Comparison of ENCODE assay signal across 1 cellular context in the genomic region with DNA sequence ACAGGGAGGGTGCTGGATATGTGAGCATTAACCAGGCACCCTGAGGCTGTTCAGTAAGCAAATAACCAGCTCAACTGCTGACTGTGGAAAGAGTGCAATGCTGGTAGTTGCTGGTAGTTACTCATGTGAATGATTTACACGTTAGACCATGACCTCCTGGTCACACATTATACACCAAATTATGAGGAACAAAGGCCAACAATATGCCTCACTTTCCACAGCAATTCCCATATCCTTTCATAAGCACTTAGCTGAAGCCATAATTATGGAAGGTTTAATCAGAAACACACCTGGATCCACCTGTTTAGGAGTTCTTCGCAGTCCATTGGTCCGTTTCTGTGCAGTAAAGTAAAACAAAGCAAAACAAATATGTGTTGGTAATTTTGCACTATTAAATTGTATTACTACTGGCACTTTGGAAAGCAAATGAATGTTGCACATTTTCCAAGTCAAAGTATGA.
A peak's percentile ranks its signal among the peaks of the same experiment; 100 is the strongest.
TF ChIP-seq lines count a peak whose summit lies in the region.

No MANE protein-coding gene starts in this region.

TF ChIP-seq in HepG2, 621 proteins besides CTCF, POLR2A, EP300 and RAD21 (continued from another document):
- TF ChIP-seq, protein P1, sequence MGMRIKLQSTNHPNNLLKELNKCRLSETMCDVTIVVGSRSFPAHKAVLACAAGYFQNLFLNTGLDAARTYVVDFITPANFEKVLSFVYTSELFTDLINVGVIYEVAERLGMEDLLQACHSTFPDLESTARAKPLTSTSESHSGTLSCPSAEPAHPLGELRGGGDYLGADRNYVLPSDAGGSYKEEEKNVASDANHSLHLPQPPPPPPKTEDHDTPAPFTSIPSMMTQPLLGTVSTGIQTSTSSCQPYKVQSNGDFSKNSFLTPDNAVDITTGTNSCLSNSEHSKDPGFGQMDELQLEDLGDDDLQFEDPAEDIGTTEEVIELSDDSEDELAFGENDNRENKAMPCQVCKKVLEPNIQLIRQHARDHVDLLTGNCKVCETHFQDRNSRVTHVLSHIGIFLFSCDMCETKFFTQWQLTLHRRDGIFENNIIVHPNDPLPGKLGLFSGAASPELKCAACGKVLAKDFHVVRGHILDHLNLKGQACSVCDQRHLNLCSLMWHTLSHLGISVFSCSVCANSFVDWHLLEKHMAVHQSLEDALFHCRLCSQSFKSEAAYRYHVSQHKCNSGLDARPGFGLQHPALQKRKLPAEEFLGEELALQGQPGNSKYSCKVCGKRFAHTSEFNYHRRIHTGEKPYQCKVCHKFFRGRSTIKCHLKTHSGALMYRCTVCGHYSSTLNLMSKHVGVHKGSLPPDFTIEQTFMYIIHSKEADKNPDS (CRISPR knock-in tag; IDR thresholded peaks at IDR 0.05), result 0 out of 2 replicates have a peak, but pooled peaks have one; percentile 70
- TF ChIP-seq ZNF614 (CRISPR knock-in tag; IDR thresholded peaks at IDR 0.05; ENCODE audit: borderline replicate concordance), result peak; percentile 64; the same call in 1 of the 2 replicates
- 0 out of 2 replicates have a peak, but pooled peaks have one; percentile 28 for TF ChIP-seq SALL2 (CRISPR knock-in tag; IDR thresholded peaks at IDR 0.05)
- TF ChIP-seq ZNF317 (CRISPR knock-in tag; IDR thresholded peaks at IDR 0.05), result peak; percentile 95
- TF ChIP-seq, protein P2, sequence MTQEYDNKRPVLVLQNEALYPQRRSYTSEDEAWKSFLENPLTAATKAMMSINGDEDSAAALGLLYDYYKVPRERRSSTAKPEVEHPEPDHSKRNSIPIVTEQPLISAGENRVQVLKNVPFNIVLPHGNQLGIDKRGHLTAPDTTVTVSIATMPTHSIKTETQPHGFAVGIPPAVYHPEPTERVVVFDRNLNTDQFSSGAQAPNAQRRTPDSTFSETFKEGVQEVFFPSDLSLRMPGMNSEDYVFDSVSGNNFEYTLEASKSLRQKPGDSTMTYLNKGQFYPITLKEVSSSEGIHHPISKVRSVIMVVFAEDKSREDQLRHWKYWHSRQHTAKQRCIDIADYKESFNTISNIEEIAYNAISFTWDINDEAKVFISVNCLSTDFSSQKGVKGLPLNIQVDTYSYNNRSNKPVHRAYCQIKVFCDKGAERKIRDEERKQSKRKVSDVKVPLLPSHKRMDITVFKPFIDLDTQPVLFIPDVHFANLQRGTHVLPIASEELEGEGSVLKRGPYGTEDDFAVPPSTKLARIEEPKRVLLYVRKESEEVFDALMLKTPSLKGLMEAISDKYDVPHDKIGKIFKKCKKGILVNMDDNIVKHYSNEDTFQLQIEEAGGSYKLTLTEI (CRISPR knock-in tag; conservative IDR thresholded peaks at IDR 0.05), result no peak
- peak; percentile 100 for TF ChIP-seq ZNF431 (CRISPR knock-in tag; IDR thresholded peaks at IDR 0.05; ENCODE audit: borderline replicate concordance, low read depth)
- TF ChIP-seq, protein P3, sequence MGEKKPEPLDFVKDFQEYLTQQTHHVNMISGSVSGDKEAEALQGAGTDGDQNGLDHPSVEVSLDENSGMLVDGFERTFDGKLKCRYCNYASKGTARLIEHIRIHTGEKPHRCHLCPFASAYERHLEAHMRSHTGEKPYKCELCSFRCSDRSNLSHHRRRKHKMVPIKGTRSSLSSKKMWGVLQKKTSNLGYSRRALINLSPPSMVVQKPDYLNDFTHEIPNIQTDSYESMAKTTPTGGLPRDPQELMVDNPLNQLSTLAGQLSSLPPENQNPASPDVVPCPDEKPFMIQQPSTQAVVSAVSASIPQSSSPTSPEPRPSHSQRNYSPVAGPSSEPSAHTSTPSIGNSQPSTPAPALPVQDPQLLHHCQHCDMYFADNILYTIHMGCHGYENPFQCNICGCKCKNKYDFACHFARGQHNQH (CRISPR knock-in tag; IDR thresholded peaks at IDR 0.05), result peak; percentile 38; the same call in 1 of the 2 replicates
- peak; percentile 50 to 71; a peak in 3 of 4 replicates for TF ChIP-seq MAFK (conservative IDR thresholded peaks at IDR 0.05 in 1 of 2, IDR thresholded peaks at IDR 0.05 in 1 of 2; ENCODE audit: low read length in 2 of 2)
- no peak for TF ChIP-seq AKAP8 (CRISPR knock-in tag; IDR thresholded peaks at IDR 0.05)
- TF ChIP-seq, protein P4, sequence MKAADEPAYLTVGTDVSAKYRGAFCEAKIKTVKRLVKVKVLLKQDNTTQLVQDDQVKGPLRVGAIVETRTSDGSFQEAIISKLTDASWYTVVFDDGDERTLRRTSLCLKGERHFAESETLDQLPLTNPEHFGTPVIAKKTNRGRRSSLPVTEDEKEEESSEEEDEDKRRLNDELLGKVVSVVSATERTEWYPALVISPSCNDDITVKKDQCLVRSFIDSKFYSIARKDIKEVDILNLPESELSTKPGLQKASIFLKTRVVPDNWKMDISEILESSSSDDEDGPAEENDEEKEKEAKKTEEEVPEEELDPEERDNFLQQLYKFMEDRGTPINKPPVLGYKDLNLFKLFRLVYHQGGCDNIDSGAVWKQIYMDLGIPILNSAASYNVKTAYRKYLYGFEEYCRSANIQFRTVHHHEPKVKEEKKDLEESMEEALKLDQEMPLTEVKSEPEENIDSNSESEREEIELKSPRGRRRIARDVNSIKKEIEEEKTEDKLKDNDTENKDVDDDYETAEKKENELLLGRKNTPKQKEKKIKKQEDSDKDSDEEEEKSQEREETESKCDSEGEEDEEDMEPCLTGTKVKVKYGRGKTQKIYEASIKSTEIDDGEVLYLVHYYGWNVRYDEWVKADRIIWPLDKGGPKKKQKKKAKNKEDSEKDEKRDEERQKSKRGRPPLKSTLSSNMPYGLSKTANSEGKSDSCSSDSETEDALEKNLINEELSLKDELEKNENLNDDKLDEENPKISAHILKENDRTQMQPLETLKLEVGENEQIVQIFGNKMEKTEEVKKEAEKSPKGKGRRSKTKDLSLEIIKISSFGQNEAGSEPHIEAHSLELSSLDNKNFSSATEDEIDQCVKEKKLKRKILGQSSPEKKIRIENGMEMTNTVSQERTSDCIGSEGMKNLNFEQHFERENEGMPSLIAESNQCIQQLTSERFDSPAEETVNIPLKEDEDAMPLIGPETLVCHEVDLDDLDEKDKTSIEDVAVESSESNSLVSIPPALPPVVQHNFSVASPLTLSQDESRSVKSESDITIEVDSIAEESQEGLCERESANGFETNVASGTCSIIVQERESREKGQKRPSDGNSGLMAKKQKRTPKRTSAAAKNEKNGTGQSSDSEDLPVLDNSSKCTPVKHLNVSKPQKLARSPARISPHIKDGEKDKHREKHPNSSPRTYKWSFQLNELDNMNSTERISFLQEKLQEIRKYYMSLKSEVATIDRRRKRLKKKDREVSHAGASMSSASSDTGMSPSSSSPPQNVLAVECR (CRISPR knock-in tag; IDR thresholded peaks at IDR 0.05; ENCODE audit: borderline replicate concordance), result peak; percentile 32; the same call in 1 of the 2 replicates
- TF ChIP-seq THYN1 (CRISPR knock-in tag; IDR thresholded peaks at IDR 0.05; ENCODE audit: borderline replicate concordance, low read depth), result no peak
- peak; percentile 46 to 64; a peak in 3 of 4 replicates for TF ChIP-seq NR2F1 (CRISPR knock-in tag; IDR thresholded peaks at IDR 0.05)
- peak; percentile 74; the same call in 1 of the 2 replicates for TF ChIP-seq IRF2 (CRISPR knock-in tag; IDR thresholded peaks at IDR 0.05)
- peak; percentile 95; the same call in 1 of the 2 replicates for TF ChIP-seq ZNF484 (CRISPR knock-in tag; IDR thresholded peaks at IDR 0.05; ENCODE audit: borderline replicate concordance, low read depth)
- TF ChIP-seq RXRA (CRISPR knock-in tag; IDR thresholded peaks at IDR 0.05), result peak; percentile 62; the same call in 1 of the 2 replicates
- TF ChIP-seq MTF1 (CRISPR knock-in tag; IDR thresholded peaks at IDR 0.05), result no peak
- no peak for TF ChIP-seq CCAR2 (optimal IDR thresholded peaks at IDR 0.05; ENCODE audit: low read depth, low read length)
- TF ChIP-seq FOXA3 (CRISPR knock-in tag; IDR thresholded peaks at IDR 0.05), result peak; percentile 83
- peak; percentile 74 for TF ChIP-seq BCL6 (CRISPR knock-in tag; IDR thresholded peaks at IDR 0.05)
- TF ChIP-seq THAP11 (CRISPR knock-in tag; IDR thresholded peaks at IDR 0.05), result peak; percentile 42; the same call in 1 of the 2 replicates
- peak; percentile 28; the same call in 1 of the 2 replicates for TF ChIP-seq NFIC (IDR thresholded peaks at IDR 0.05; ENCODE audit: low read length)
- peak; percentile 17; the same call in 1 of the 2 replicates for TF ChIP-seq ATF1 (CRISPR knock-in tag; IDR thresholded peaks at IDR 0.05)
- TF ChIP-seq TMF1 (CRISPR knock-in tag; IDR thresholded peaks at IDR 0.05; ENCODE audit: low read depth), result no peak
- no peak for TF ChIP-seq LCORL (IDR thresholded peaks at IDR 0.05)
- TF ChIP-seq LCORL (CRISPR knock-in tag; IDR thresholded peaks at IDR 0.05), result 0 out of 2 replicates have a peak, but pooled peaks have one; percentile 19
- TF ChIP-seq, protein P5, sequence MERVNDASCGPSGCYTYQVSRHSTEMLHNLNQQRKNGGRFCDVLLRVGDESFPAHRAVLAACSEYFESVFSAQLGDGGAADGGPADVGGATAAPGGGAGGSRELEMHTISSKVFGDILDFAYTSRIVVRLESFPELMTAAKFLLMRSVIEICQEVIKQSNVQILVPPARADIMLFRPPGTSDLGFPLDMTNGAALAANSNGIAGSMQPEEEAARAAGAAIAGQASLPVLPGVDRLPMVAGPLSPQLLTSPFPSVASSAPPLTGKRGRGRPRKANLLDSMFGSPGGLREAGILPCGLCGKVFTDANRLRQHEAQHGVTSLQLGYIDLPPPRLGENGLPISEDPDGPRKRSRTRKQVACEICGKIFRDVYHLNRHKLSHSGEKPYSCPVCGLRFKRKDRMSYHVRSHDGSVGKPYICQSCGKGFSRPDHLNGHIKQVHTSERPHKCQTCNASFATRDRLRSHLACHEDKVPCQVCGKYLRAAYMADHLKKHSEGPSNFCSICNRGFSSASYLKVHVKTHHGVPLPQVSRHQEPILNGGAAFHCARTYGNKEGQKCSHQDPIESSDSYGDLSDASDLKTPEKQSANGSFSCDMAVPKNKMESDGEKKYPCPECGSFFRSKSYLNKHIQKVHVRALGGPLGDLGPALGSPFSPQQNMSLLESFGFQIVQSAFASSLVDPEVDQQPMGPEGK (CRISPR knock-in tag; IDR thresholded peaks at IDR 0.05), result peak; percentile 34; the same call in 1 of the 2 replicates
- TF ChIP-seq, protein P6, sequence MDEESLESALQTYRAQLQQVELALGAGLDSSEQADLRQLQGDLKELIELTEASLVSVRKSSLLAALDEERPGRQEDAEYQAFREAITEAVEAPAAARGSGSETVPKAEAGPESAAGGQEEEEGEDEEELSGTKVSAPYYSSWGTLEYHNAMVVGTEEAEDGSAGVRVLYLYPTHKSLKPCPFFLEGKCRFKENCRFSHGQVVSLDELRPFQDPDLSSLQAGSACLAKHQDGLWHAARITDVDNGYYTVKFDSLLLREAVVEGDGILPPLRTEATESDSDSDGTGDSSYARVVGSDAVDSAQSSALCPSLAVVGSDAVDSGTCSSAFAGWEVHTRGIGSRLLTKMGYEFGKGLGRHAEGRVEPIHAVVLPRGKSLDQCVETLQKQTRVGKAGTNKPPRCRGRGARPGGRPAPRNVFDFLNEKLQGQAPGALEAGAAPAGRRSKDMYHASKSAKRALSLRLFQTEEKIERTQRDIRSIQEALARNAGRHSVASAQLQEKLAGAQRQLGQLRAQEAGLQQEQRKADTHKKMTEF (CRISPR knock-in tag; IDR thresholded peaks at IDR 0.05), result peak; percentile 43; the same call in 1 of the 2 replicates
- TF ChIP-seq, protein P7, sequence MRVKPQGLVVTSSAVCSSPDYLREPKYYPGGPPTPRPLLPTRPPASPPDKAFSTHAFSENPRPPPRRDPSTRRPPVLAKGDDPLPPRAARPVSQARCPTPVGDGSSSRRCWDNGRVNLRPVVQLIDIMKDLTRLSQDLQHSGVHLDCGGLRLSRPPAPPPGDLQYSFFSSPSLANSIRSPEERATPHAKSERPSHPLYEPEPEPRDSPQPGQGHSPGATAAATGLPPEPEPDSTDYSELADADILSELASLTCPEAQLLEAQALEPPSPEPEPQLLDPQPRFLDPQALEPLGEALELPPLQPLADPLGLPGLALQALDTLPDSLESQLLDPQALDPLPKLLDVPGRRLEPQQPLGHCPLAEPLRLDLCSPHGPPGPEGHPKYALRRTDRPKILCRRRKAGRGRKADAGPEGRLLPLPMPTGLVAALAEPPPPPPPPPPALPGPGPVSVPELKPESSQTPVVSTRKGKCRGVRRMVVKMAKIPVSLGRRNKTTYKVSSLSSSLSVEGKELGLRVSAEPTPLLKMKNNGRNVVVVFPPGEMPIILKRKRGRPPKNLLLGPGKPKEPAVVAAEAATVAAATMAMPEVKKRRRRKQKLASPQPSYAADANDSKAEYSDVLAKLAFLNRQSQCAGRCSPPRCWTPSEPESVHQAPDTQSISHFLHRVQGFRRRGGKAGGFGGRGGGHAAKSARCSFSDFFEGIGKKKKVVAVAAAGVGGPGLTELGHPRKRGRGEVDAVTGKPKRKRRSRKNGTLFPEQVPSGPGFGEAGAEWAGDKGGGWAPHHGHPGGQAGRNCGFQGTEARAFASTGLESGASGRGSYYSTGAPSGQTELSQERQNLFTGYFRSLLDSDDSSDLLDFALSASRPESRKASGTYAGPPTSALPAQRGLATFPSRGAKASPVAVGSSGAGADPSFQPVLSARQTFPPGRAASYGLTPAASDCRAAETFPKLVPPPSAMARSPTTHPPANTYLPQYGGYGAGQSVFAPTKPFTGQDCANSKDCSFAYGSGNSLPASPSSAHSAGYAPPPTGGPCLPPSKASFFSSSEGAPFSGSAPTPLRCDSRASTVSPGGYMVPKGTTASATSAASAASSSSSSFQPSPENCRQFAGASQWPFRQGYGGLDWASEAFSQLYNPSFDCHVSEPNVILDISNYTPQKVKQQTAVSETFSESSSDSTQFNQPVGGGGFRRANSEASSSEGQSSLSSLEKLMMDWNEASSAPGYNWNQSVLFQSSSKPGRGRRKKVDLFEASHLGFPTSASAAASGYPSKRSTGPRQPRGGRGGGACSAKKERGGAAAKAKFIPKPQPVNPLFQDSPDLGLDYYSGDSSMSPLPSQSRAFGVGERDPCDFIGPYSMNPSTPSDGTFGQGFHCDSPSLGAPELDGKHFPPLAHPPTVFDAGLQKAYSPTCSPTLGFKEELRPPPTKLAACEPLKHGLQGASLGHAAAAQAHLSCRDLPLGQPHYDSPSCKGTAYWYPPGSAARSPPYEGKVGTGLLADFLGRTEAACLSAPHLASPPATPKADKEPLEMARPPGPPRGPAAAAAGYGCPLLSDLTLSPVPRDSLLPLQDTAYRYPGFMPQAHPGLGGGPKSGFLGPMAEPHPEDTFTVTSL (CRISPR knock-in tag; IDR thresholded peaks at IDR 0.05; ENCODE audit: borderline replicate concordance), result peak; percentile 73; the same call in 1 of the 2 replicates
- peak; percentile 40; the same call in 1 of the 2 replicates for TF ChIP-seq TBX3 (IDR thresholded peaks at IDR 0.05; ENCODE audit: borderline replicate concordance)
